In genomic region chr13:98143601-98144500, GRCh38 we compare ENCODE assay signal across 8 cellular contexts. TPM values are rescaled to one million over a fixed set of nuclear protein-coding genes. Genes with fewer than 3 reads are reported as not detected.
DNase-seq lines count a peak whose midpoint lies in the region; ATAC-seq, FAIRE-seq and TF ChIP-seq lines count a peak whose summit lies in the region.

No MANE protein-coding gene starts in this region.

- H3K36me3 ChIP-seq in HUES6 (ENCODE audit: control insufficient read depth, insufficient read depth, low read length) (no peaks in the 10 kb centered on the region), astrocyte (ENCODE audit: insufficient read depth, low read length) (no peaks in the 10 kb centered on the region), spleen (no peaks in the 10 kb centered on the region)

- peaks cover 9% of the 10 kb centered on the region for H3K4me1 Mint-ChIP-seq in activated naive CD4-positive, alpha-beta T cell treated with anti-CD3 and anti-CD28 coated beads for 36 hours (ENCODE audit: low read depth)
- H3K4me1 Mint-ChIP-seq in astrocyte (ENCODE audit: low read depth, unreplicated experiment): peaks cover 38% of the 10 kb centered on the region

- no peaks in the 10 kb centered on the region for H3K36me3 Mint-ChIP-seq in activated naive CD4-positive, alpha-beta T cell treated with anti-CD3 and anti-CD28 coated beads for 36 hours (ENCODE audit: low read depth)
- peaks cover 1% of the 10 kb centered on the region for H3K36me3 Mint-ChIP-seq in astrocyte (ENCODE audit: low read depth, unreplicated experiment)

- H3K27ac ChIP-seq in HUES6 (ENCODE audit: low read depth, low read length) (no peak overlapping the region; the same call in 1 of the 2 replicates), astrocyte (ENCODE audit: low read depth, low read length) (peak overlapping the region; percentile 61), spleen (peak overlapping the region in 7 of 8 donors; percentile 41 to 81 (median 61))

- CTCF ChIA-PET in activated naive CD4-positive, alpha-beta T cell treated with anti-CD3 and anti-CD28 coated beads for 36 hours (lab: Charles Lee): no interaction called here

- H3K9ac ChIP-seq in HUES6 (ENCODE audit: low read length) (peak overlapping the region; percentile 80), astrocyte (ENCODE audit: low read length) (peak overlapping the region; percentile 93)

- peak overlapping the region; percentile 38 for H2AFZ ChIP-seq in astrocyte (ENCODE audit: low read depth, low read length)

- H3K4me3 Mint-ChIP-seq in activated naive CD4-positive, alpha-beta T cell treated with anti-CD3 and anti-CD28 coated beads for 36 hours: peak overlapping the region; percentile 66
- peak overlapping the region; percentile 91 for H3K4me3 Mint-ChIP-seq in astrocyte (ENCODE audit: unreplicated experiment)

- DNase-seq in activated naive CD4-positive, alpha-beta T cell treated with anti-CD3 and anti-CD28 coated beads for 36 hours: no peak
- no peak for DNase-seq in activated naive CD4-positive, alpha-beta T cell (lab: John Stamatoyannopoulos, UW)
- peak; percentile 39 for DNase-seq in astrocyte (ENCODE audit: low read depth)
- DNase-seq in iPS-NIHi11 (ENCODE audit: low spot score): peak; percentile 35
- peak; percentile 73 for DNase-seq in spleen
- DNase-seq in COR-L47 (lab: John Stamatoyannopoulos, UW): no peak

- H3K4me1 ChIP-seq in HUES6 (ENCODE audit: control insufficient read depth, insufficient read depth, low read length) (peaks cover 28% of the 10 kb centered on the region), astrocyte (ENCODE audit: insufficient read depth, low read length) (peaks cover 37% of the 10 kb centered on the region), spleen (peaks cover 14 to 37% (median 26%) of the 10 kb centered on the region in 6 donors)

- H3K27me3 Mint-ChIP-seq in activated naive CD4-positive, alpha-beta T cell treated with anti-CD3 and anti-CD28 coated beads for 36 hours (ENCODE audit: low read depth): peaks cover 54% of the 10 kb centered on the region
- peaks cover 6% of the 10 kb centered on the region for H3K27me3 Mint-ChIP-seq in astrocyte (ENCODE audit: low read depth, unreplicated experiment)

- TF ChIP-seq CTCF in astrocyte (IDR thresholded peaks at IDR 0.05; ENCODE audit: insufficient read depth, low read depth, low read length): no peak
- no peak for TF ChIP-seq CTCF in spleen (IDR thresholded peaks at IDR 0.05 in 8 of 11, conservative IDR thresholded peaks at IDR 0.05 in 3 of 11)

- no peak for FAIRE-seq in astrocyte (lab: Jason Lieb, UNC)

- WGBS in spleen, 5 donors: 2 to 5% (median 2%) methylated on average over 34 to 76 of the region's 76 CpGs

- intact Hi-C loops in activated naive CD4-positive, alpha-beta T cell treated with anti-CD3 and anti-CD28 coated beads for 36 hours (cut with micrococcal nuclease): loop anchor here (1.0 to 5.0 kb wide), 3 partner anchors 167 to 528 kb away; no protein-coding TSS in a partner anchor
- intact Hi-C loops in spleen (cut with DNase I; ENCODE audit: low total_unique reads): no loop called here

- H4K20me1 ChIP-seq in astrocyte (ENCODE audit: insufficient read depth, low read length): peaks cover 44% of the 10 kb centered on the region

- TF ChIP-seq POLR2A in spleen (IDR thresholded peaks at IDR 0.05): no peak

- peaks cover 52% of the 10 kb centered on the region for H3K79me2 ChIP-seq in astrocyte (ENCODE audit: insufficient read depth, low read length)

- H3K9me3 ChIP-seq in HUES6 (ENCODE audit: control insufficient read depth, insufficient read depth, low read depth, low read length) (no peaks in the 10 kb centered on the region), astrocyte (ENCODE audit: insufficient read depth, low read depth, low read length) (no peaks in the 10 kb centered on the region), spleen (no peaks in the 10 kb centered on the region)

- no peaks in the 10 kb centered on the region for H3K9me3 Mint-ChIP-seq in activated naive CD4-positive, alpha-beta T cell treated with anti-CD3 and anti-CD28 coated beads for 36 hours
- H3K9me3 Mint-ChIP-seq in astrocyte (ENCODE audit: unreplicated experiment): no peaks in the 10 kb centered on the region

- peak overlapping the region; percentile 99 for H3K4me2 ChIP-seq in astrocyte (ENCODE audit: low read length)

- no peak for ATAC-seq in HG03108 (IDR thresholded peaks at IDR 0.05; ENCODE audit: unreplicated experiment)

- H3K4me3 ChIP-seq in HUES6 (ENCODE audit: low read depth, low read length) (peak overlapping the region; percentile 70), astrocyte (ENCODE audit: insufficient read depth, low read depth, low read length) (peak overlapping the region; percentile 82), spleen (peak overlapping the region; percentile 35 to 78 (median 52))

- peaks cover 20% of the 10 kb centered on the region for H3K27me3 ChIP-seq in HUES6 (ENCODE audit: control insufficient read depth, insufficient read depth, low read length)
- no peaks in the 10 kb centered on the region for H3K27me3 ChIP-seq in astrocyte (ENCODE audit: insufficient read depth, low read length)
- peaks cover 0 to 67% (median 16%) of the 10 kb centered on the region in 7 donors for H3K27me3 ChIP-seq in spleen (replicated peaks in 1 of 7)

- no peak overlapping the region for H3K27ac Mint-ChIP-seq in activated naive CD4-positive, alpha-beta T cell treated with anti-CD3 and anti-CD28 coated beads for 36 hours
- peak overlapping the region; percentile 62 for H3K27ac Mint-ChIP-seq in astrocyte (ENCODE audit: unreplicated experiment)

RNA-seq across cellular contexts. Expression of gene FARP1, which starts 1.0 kb away (rescaled TPM):
- total RNA-seq in activated naive CD4-positive, alpha-beta T cell treated with anti-CD3 and anti-CD28 coated beads for 36 hours: under 1 TPM; 0.27 to 0.38 TPM
- total RNA-seq in astrocyte (99.9 and 128 TPM in 2 replicates), spleen (10 to 100 TPM; 26.5 to 60.9 (median 43.7) TPM)
- polyA plus RNA-seq in spleen: 1 to 10 TPM; 3.7 to 6.5 (median 5.0) TPM

RNA-seq across cellular contexts. Expression of gene RNF113B, which starts 33.2 kb away (rescaled TPM):
- not detected for total RNA-seq in activated naive CD4-positive, alpha-beta T cell treated with anti-CD3 and anti-CD28 coated beads for 36 hours
- total RNA-seq in astrocyte (not detected in 2 replicates), spleen (not detected)
- not detected for polyA plus RNA-seq in spleen

Comparison
In these comparisons a context has a peak if more than half of its experiments do, and no peak if none do; other contexts are left out.
1. DNase-seq: peak in astrocyte (single experiment), iPS-NIHi11 (single experiment) and spleen (single experiment); none in activated naive CD4-positive, alpha-beta T cell treated with anti-CD3 and anti-CD28 coated beads for 36 hours (single experiment), activated naive CD4-positive, alpha-beta T cell (0 of 4) and COR-L47 (single experiment).
2. RNA of gene FARP1, which starts 1.0 kb away (total RNA-seq): 99.9 to 128 TPM in astrocyte and 26.5 to 60.9 TPM in spleen; 0.27 to 0.38 TPM in activated naive CD4-positive, alpha-beta T cell treated with anti-CD3 and anti-CD28 coated beads for 36 hours; every median in the first group is over 10 times any median in the second.
3. Peak in every context shown above with its lines, with median percentiles within 50 percentile points of each other: H3K4me3 ChIP-seq.